1 cellular context compared by ENCODE assay signal in the genomic region with DNA sequence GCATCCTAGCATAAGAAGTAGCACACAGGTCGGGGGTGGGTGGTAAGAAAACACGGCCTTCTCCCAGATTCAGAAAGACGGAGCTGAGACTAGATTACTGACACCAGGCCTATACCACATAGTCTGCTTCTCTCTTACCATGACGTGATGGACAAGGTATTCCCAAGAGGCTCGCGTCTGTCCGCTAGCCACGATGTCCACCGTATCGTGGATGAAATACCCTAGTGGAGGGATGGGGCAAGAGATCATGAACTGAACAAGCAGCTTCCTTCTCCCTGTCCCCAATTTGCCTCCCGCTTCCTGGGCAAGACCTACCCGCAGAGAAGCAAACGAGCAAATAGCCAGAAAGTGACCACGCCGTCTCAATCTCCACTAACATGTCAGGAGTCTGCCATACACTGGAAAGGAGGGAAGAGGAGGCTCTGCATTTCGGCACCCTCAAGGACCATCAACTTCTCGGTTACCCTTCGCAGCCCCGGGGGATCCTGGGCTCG.
A peak's percentile ranks its signal among the peaks of the same experiment; 100 is the strongest.
TF ChIP-seq lines count a peak whose summit lies in the region.

No MANE protein-coding gene starts in this region.

TF ChIP-seq in HepG2, 621 proteins besides CTCF, POLR2A, EP300 and RAD21 (continued from another document and continues in another):
- TF ChIP-seq, protein P1, sequence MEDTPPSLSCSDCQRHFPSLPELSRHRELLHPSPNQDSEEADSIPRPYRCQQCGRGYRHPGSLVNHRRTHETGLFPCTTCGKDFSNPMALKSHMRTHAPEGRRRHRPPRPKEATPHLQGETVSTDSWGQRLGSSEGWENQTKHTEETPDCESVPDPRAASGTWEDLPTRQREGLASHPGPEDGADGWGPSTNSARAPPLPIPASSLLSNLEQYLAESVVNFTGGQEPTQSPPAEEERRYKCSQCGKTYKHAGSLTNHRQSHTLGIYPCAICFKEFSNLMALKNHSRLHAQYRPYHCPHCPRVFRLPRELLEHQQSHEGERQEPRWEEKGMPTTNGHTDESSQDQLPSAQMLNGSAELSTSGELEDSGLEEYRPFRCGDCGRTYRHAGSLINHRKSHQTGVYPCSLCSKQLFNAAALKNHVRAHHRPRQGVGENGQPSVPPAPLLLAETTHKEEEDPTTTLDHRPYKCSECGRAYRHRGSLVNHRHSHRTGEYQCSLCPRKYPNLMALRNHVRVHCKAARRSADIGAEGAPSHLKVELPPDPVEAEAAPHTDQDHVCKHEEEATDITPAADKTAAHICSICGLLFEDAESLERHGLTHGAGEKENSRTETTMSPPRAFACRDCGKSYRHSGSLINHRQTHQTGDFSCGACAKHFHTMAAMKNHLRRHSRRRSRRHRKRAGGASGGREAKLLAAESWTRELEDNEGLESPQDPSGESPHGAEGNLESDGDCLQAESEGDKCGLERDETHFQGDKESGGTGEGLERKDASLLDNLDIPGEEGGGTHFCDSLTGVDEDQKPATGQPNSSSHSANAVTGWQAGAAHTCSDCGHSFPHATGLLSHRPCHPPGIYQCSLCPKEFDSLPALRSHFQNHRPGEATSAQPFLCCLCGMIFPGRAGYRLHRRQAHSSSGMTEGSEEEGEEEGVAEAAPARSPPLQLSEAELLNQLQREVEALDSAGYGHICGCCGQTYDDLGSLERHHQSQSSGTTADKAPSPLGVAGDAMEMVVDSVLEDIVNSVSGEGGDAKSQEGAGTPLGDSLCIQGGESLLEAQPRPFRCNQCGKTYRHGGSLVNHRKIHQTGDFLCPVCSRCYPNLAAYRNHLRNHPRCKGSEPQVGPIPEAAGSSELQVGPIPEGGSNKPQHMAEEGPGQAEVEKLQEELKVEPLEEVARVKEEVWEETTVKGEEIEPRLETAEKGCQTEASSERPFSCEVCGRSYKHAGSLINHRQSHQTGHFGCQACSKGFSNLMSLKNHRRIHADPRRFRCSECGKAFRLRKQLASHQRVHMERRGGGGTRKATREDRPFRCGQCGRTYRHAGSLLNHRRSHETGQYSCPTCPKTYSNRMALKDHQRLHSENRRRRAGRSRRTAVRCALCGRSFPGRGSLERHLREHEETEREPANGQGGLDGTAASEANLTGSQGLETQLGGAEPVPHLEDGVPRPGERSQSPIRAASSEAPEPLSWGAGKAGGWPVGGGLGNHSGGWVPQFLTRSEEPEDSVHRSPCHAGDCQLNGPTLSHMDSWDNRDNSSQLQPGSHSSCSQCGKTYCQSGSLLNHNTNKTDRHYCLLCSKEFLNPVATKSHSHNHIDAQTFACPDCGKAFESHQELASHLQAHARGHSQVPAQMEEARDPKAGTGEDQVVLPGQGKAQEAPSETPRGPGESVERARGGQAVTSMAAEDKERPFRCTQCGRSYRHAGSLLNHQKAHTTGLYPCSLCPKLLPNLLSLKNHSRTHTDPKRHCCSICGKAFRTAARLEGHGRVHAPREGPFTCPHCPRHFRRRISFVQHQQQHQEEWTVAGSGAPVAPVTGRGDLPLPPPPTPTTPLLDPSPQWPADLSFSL (CRISPR knock-in tag; IDR thresholded peaks at IDR 0.05): no peak
- TF ChIP-seq ZNF350 (CRISPR knock-in tag; IDR thresholded peaks at IDR 0.05; ENCODE audit: borderline replicate concordance, low read depth) (no peak), NFRKB (IDR thresholded peaks at IDR 0.05) (no peak), XRCC5 (optimal IDR thresholded peaks at IDR 0.05; ENCODE audit: low read length) (no peak), ZNF776 (CRISPR knock-in tag; IDR thresholded peaks at IDR 0.05) (peak; percentile 6; the same call in 1 of the 2 replicates), NR2F1 (CRISPR knock-in tag; IDR thresholded peaks at IDR 0.05) (no peak), BCL6 (CRISPR knock-in tag; IDR thresholded peaks at IDR 0.05) (no peak), SOX6 (IDR thresholded peaks at IDR 0.05) (no peak), SOX6 (CRISPR knock-in tag; IDR thresholded peaks at IDR 0.05) (no peak; the same call in 1 of the 2 replicates), ZNF3 (CRISPR knock-in tag; IDR thresholded peaks at IDR 0.05) (no peak), KAT8 (CRISPR knock-in tag; IDR thresholded peaks at IDR 0.05) (no peak), ZC3H4 (CRISPR knock-in tag; IDR thresholded peaks at IDR 0.05; ENCODE audit: borderline replicate concordance) (peak; percentile 55; the same call in 1 of the 2 replicates), ZNF816 (CRISPR knock-in tag; IDR thresholded peaks at IDR 0.05; ENCODE audit: borderline replicate concordance) (0 out of 2 replicates have a peak, but pooled peaks have one; percentile 66), SMC3 (IDR thresholded peaks at IDR 0.05; ENCODE audit: low read length) (no peak), SP140L (CRISPR knock-in tag; IDR thresholded peaks at IDR 0.05; ENCODE audit: borderline replicate concordance) (0 out of 2 replicates have a peak, but pooled peaks have one; percentile 2), SMAD9 (CRISPR knock-in tag; IDR thresholded peaks at IDR 0.05) (no peak), SIX4 (CRISPR knock-in tag; IDR thresholded peaks at IDR 0.05) (peak; percentile 24; the same call in 1 of the 2 replicates), ZBTB38 (CRISPR knock-in tag; IDR thresholded peaks at IDR 0.05) (peak; percentile 3; the same call in 1 of the 2 replicates), NCOA5 (CRISPR knock-in tag; IDR thresholded peaks at IDR 0.05) (peak; percentile 87; the same call in 1 of the 2 replicates), POLR2AphosphoS5 (IDR thresholded peaks at IDR 0.05; ENCODE audit: low read depth, low read length) (peak; percentile 67), GTF2F1 (IDR thresholded peaks at IDR 0.05; ENCODE audit: low read length) (no peak), SOX13 (IDR thresholded peaks at IDR 0.05) (no peak), SOX13 (CRISPR knock-in tag; conservative IDR thresholded peaks at IDR 0.05 in 1 of 2, IDR thresholded peaks at IDR 0.05 in 1 of 2) (0 out of 4 replicates have a peak, but pooled peaks of 1 of the 2 experiments have one; percentile 35), REXO4 (CRISPR knock-in tag; IDR thresholded peaks at IDR 0.05; ENCODE audit: borderline replicate concordance) (no peak), FOSL2 (CRISPR knock-in tag; IDR thresholded peaks at IDR 0.05) (peak; percentile 15; the same call in 1 of the 2 replicates), POLR2AphosphoS2 (IDR thresholded peaks at IDR 0.05; ENCODE audit: low read depth, low read length) (peak; percentile 89), ZFX (CRISPR knock-in tag; IDR thresholded peaks at IDR 0.05; ENCODE audit: low read depth) (0 out of 2 replicates have a peak, but pooled peaks have one; percentile 60), ZNF737 (CRISPR knock-in tag; IDR thresholded peaks at IDR 0.05; ENCODE audit: borderline replicate concordance) (no peak), ZNF556 (CRISPR knock-in tag; IDR thresholded peaks at IDR 0.05; ENCODE audit: borderline replicate concordance) (no peak), KAT2B (IDR thresholded peaks at IDR 0.05; ENCODE audit: borderline replicate concordance, low read depth, low read length) (no peak), YEATS2 (CRISPR knock-in tag; IDR thresholded peaks at IDR 0.05; ENCODE audit: borderline replicate concordance) (no peak), FOXA3 (CRISPR knock-in tag; IDR thresholded peaks at IDR 0.05) (no peak), SIN3A (IDR thresholded peaks at IDR 0.05; ENCODE audit: borderline replicate concordance, low read depth, low read length) (0 out of 2 replicates have a peak, but pooled peaks have one; percentile 29), ZNF720 (CRISPR knock-in tag; IDR thresholded peaks at IDR 0.05) (no peak), SSRP1 (CRISPR knock-in tag; IDR thresholded peaks at IDR 0.05) (peak; percentile 96), REL (CRISPR knock-in tag; conservative IDR thresholded peaks at IDR 0.05) (0 out of 2 replicates have a peak, but pooled peaks have one; percentile 21), ZNF484 (CRISPR knock-in tag; IDR thresholded peaks at IDR 0.05; ENCODE audit: borderline replicate concordance, low read depth) (0 out of 2 replicates have a peak, but pooled peaks have one; percentile 45), ZNF430 (CRISPR knock-in tag; IDR thresholded peaks at IDR 0.05) (peak; percentile 36; the same call in 1 of the 2 replicates), MIXL1 (CRISPR knock-in tag; IDR thresholded peaks at IDR 0.05) (no peak; the same call in none of the 2 replicates), CBX5 (CRISPR knock-in tag; IDR thresholded peaks at IDR 0.05; ENCODE audit: borderline replicate concordance) (0 out of 2 replicates have a peak, but pooled peaks have one; percentile 35), YY1 (IDR thresholded peaks at IDR 0.05; ENCODE audit: insufficient read depth, insufficient replicate concordance, low read depth, low read length) (no peak)
- TF ChIP-seq, protein P2, sequence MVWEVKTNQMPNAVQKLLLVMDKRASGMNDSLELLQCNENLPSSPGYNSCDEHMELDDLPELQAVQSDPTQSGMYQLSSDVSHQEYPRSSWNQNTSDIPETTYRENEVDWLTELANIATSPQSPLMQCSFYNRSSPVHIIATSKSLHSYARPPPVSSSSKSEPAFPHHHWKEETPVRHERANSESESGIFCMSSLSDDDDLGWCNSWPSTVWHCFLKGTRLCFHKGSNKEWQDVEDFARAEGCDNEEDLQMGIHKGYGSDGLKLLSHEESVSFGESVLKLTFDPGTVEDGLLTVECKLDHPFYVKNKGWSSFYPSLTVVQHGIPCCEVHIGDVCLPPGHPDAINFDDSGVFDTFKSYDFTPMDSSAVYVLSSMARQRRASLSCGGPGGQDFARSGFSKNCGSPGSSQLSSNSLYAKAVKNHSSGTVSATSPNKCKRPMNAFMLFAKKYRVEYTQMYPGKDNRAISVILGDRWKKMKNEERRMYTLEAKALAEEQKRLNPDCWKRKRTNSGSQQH (CRISPR knock-in tag; IDR thresholded peaks at IDR 0.05; ENCODE audit: low read depth): 0 out of 2 replicates have a peak, but pooled peaks have one; percentile 26
- TF ChIP-seq, protein P3, sequence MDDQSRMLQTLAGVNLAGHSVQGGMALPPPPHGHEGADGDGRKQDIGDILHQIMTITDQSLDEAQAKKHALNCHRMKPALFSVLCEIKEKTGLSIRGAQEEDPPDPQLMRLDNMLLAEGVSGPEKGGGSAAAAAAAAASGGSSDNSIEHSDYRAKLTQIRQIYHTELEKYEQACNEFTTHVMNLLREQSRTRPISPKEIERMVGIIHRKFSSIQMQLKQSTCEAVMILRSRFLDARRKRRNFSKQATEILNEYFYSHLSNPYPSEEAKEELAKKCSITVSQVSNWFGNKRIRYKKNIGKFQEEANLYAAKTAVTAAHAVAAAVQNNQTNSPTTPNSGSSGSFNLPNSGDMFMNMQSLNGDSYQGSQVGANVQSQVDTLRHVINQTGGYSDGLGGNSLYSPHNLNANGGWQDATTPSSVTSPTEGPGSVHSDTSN (CRISPR knock-in tag; IDR thresholded peaks at IDR 0.05; ENCODE audit: borderline replicate concordance): no peak
- TF ChIP-seq, protein P4, sequence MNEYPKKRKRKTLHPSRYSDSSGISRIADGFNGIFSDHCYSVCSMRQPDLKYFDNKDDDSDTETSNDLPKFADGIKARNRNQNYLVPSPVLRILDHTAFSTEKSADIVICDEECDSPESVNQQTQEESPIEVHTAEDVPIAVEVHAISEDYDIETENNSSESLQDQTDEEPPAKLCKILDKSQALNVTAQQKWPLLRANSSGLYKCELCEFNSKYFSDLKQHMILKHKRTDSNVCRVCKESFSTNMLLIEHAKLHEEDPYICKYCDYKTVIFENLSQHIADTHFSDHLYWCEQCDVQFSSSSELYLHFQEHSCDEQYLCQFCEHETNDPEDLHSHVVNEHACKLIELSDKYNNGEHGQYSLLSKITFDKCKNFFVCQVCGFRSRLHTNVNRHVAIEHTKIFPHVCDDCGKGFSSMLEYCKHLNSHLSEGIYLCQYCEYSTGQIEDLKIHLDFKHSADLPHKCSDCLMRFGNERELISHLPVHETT (CRISPR knock-in tag; conservative IDR thresholded peaks at IDR 0.05): peak; percentile 39; the same call in 1 of the 2 replicates
- TF ChIP-seq, protein P5, sequence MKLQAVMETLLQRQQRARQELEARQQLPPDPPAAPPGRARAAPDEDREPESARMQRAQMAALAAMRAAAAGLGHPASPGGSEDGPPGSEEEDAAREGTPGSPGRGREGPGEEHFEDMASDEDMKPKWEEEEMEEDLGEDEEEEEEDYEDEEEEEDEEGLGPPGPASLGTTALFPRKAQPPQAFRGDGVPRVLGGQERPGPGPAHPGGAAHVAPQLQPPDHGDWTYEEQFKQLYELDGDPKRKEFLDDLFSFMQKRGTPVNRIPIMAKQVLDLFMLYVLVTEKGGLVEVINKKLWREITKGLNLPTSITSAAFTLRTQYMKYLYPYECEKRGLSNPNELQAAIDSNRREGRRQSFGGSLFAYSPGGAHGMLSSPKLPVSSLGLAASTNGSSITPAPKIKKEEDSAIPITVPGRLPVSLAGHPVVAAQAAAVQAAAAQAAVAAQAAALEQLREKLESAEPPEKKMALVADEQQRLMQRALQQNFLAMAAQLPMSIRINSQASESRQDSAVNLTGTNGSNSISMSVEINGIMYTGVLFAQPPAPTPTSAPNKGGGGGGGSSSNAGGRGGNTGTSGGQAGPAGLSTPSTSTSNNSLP (IDR thresholded peaks at IDR 0.05; ENCODE audit: low read depth, low read length): no peak
- TF ChIP-seq, protein P6, sequence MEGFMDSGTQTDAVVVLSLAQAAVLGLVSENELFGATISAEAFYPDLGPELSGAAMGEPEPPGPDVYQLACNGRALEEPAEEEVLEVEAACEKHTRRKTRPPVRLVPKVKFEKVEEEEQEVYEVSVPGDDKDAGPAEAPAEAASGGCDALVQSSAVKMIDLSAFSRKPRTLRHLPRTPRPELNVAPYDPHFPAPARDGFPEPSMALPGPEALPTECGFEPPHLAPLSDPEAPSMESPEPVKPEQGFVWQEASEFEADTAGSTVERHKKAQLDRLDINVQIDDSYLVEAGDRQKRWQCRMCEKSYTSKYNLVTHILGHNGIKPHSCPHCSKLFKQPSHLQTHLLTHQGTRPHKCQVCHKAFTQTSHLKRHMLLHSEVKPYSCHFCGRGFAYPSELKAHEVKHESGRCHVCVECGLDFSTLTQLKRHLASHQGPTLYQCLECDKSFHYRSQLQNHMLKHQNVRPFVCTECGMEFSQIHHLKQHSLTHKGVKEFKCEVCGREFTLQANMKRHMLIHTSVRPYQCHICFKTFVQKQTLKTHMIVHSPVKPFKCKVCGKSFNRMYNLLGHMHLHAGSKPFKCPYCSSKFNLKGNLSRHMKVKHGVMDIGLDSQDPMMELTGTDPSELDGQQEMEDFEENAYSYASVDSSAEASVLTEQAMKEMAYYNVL (CRISPR knock-in tag; IDR thresholded peaks at IDR 0.05; ENCODE audit: borderline replicate concordance): peak; percentile 25; the same call in 1 of the 2 replicates
